ENCODE assay signal across 13 cellular contexts in the genomic region with DNA sequence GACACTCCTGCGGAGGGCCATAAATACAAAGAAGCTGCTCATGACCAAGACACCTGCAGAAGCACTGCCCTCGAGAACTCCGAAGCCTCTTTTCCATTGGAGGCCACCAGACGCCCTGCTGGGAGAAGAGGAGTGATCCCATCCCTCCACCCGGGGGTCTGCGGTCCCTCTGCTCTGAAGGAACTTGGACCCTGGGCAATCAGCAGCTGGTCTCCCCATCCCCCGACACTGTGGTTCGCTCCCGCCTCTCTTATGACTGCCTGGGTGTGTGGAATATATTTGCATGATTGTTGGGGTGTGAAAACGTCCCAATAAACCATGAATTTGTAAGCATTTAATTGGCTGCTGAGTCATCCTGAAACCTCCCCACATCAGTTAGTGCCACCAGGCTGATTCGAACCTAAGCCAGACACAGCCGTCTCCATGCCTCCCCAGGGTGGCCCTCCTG. TPM values are rescaled to one million over a fixed set of nuclear protein-coding genes. Genes with fewer than 3 reads are reported as not detected.
DNase-seq lines count a peak whose midpoint lies in the region; ATAC-seq lines count a peak whose summit lies in the region.
"Had no signal": no experiment of that assay in that cellular context is flagged by ENCODE, and none has a peak within 500 bp of the region (broad histone marks: within the 10 kb centered on the region; RNA-seq: fewer than 3 reads in every experiment).

No MANE protein-coding gene starts in this region.

- ATAC-seq in GM18498 (IDR thresholded peaks at IDR 0.05; ENCODE audit: unreplicated experiment) (peak; percentile 42), GM19351 (IDR thresholded peaks at IDR 0.05; ENCODE audit: unreplicated experiment) (peak; percentile 53), left colon (no peak), GM21447 (IDR thresholded peaks at IDR 0.05; ENCODE audit: unreplicated experiment) (no peak)
- ATAC-seq: gastroesophageal sphincter, pancreas had no signal

- DNase-seq in activated CD8-positive, alpha-beta memory T cell treated with anti-CD3 and anti-CD28 coated beads, Interleukin-2, amount 50 U/mL, for 48 hours = peak; percentile 47
- DNase-seq in left colon (peak; percentile 1 to 5), HT-29 (ENCODE audit: low spot score) (no peak), NCI-H345 (lab: John Stamatoyannopoulos, UW) (no peak), cerebellar nuclear complex (lab: John Stamatoyannopoulos, UW) (no peak)
- DNase-seq: NCI-H1092; NCI-H2171; stimulated activated CD4-positive, alpha-beta T cell treated with anti-CD3 and anti-CD28 coated beads, Interleukin-12 subunit alpha, Interleukin-12 subunit beta, amount 100 ng/mL, for 4 hours had no signal

- intact Hi-C loops in left colon (cut with DNase I, micrococcal nuclease) = no loop called here

RNA-seq across cellular contexts. Expression of a gene that starts 45.9 kb away (rescaled TPM):
- total RNA-seq in left colon = 1 to 10 TPM in 1 of 2 donors, under 1 TPM in 1; 0.47 to 2.7 TPM
- not detected in 2 replicates for total RNA-seq in HT-29 (2014; rRNA removed; shearing (Covaris generic))

Comparison
In these comparisons a context has a peak if more than half of its experiments do, and no peak if none do; other contexts are left out.
1. ATAC-seq: peak in GM18498 (single experiment) and GM19351 (single experiment); none in left colon (single experiment) and GM21447 (single experiment).
2. DNase-seq: peak in activated CD8-positive, alpha-beta memory T cell treated with anti-CD3 and anti-CD28 coated beads, Interleukin-2, amount 50 U/mL, for 48 hours (single experiment) and left colon (2 of 2); none in HT-29 (single experiment), NCI-H345 (single experiment) and cerebellar nuclear complex (0 of 2).